Comparison of ENCODE assay signal across 2 cellular contexts in genomic region chr1:149641179-149641578, GRCh38. TPM values are rescaled to one million over a fixed set of nuclear protein-coding genes. Genes with fewer than 3 reads are reported as not detected.
"Had no signal": no experiment of that assay in that cellular context is flagged by ENCODE, and none has a peak within 500 bp of the region (broad histone marks: within the 10 kb centered on the region; RNA-seq: fewer than 3 reads in every experiment).

No MANE protein-coding gene starts in this region.

RNA-seq across cellular contexts. Expression of gene PPIAL4C, which starts 57.5 kb away (rescaled TPM):
- total RNA-seq: activated B cell treated with CpG ODN at 0.5 μM for 24 hours; T-helper 1 cell treated with Interleukin-12 subunit alpha and Interleukin-12 subunit beta and Interleukin-4 antibody, amounts not matched to agents 30 ng/mL and 1 ng/mL, for 36 hours had no signal
